ENCODE assay signal across 16 cellular contexts in genomic region chr11:95994340-95994728, GRCh38.
DNase-seq lines count a peak whose midpoint lies in the region; ATAC-seq and TF ChIP-seq lines count a peak whose summit lies in the region.
"Had no signal": no experiment of that assay in that cellular context is flagged by ENCODE, and none has a peak within 500 bp of the region (broad histone marks: within the 10 kb centered on the region; RNA-seq: fewer than 3 reads in every experiment).

No MANE protein-coding gene starts in this region.

- H3K9me3 Mint-ChIP-seq in activated naive CD4-positive, alpha-beta T cell treated with anti-CD3 and anti-CD28 coated beads, Interleukin-2, amount 50 U/mL, for 24 hours = no peaks in the 10 kb centered on the region
- H3K9me3 Mint-ChIP-seq in activated naive CD4-positive, alpha-beta T cell treated with anti-CD3 and anti-CD28 coated beads for 36 hours = no peaks in the 10 kb centered on the region
- no peaks in the 10 kb centered on the region for H3K9me3 Mint-ChIP-seq in central memory CD8-positive, alpha-beta T cell
- no peaks in the 10 kb centered on the region for H3K9me3 Mint-ChIP-seq in naive thymus-derived CD8-positive, alpha-beta T cell
- H3K9me3 Mint-ChIP-seq in type B pancreatic cell = no peaks in the 10 kb centered on the region

- intact Hi-C loops in activated naive CD4-positive, alpha-beta T cell treated with anti-CD3 and anti-CD28 coated beads for 36 hours (cut with micrococcal nuclease) = no loop called here

- no peaks in the 10 kb centered on the region for H3K27me3 Mint-ChIP-seq in activated naive CD4-positive, alpha-beta T cell treated with anti-CD3 and anti-CD28 coated beads, Interleukin-2, amount 50 U/mL, for 24 hours
- H3K27me3 Mint-ChIP-seq in activated naive CD4-positive, alpha-beta T cell treated with anti-CD3 and anti-CD28 coated beads for 36 hours (ENCODE audit: low read depth) = no peaks in the 10 kb centered on the region
- no peaks in the 10 kb centered on the region for H3K27me3 Mint-ChIP-seq in central memory CD8-positive, alpha-beta T cell
- H3K27me3 Mint-ChIP-seq in naive thymus-derived CD8-positive, alpha-beta T cell = no peaks in the 10 kb centered on the region
- H3K27me3 Mint-ChIP-seq in type B pancreatic cell = no peaks in the 10 kb centered on the region

- POLR2A ChIA-PET in naive thymus-derived CD8-positive, alpha-beta T cell (lab: Charles Lee) = no interaction called here

- no peak for DNase-seq in activated naive CD4-positive, alpha-beta T cell treated with anti-CD3 and anti-CD28 coated beads for 36 hours
- DNase-seq in central memory CD8-positive, alpha-beta T cell (ENCODE audit: low spot score in 2 of 2) = no peak
- DNase-seq in naive thymus-derived CD8-positive, alpha-beta T cell = no peak
- no peak for DNase-seq in type B pancreatic cell (ENCODE audit: extremely low spot score, unreplicated experiment)
- DNase-seq in stimulated activated CD4-positive, alpha-beta T cell treated with anti-CD3 and anti-CD28 coated beads, Interleukin-12 subunit alpha, Interleukin-12 subunit beta, amount 100 ng/mL, for 4 hours = no peak
- no peak for DNase-seq in mucosa of gallbladder (ENCODE audit: low spot score)
- DNase-seq: DMS 273 treated with DMSO at 0.1 percent for 48 hours; GDM1; KBM-7; NCI-H1436 treated with DMSO at 0.1 percent for 48 hours; NCI-H526 treated with DMSO at 0.1 percent for 48 hours; NK-92 treated with Interleukin-12 subunit alpha and Interleukin-12 subunit beta, amount 100 ng/mL, for 24 hours; SHP77 treated with DMSO at 0.1 percent for 48 hours had no signal

- CTCF ChIA-PET in activated naive CD4-positive, alpha-beta T cell treated with anti-CD3 and anti-CD28 coated beads for 36 hours (lab: Charles Lee) = interaction anchor here (1.0 to 1.6 kb wide), 3 partner anchors 17 to 400 kb away, joined by 3 to 4 read pairs (median 4); partner anchors contain the start of gene MAML2

- H3K27ac Mint-ChIP-seq in activated naive CD4-positive, alpha-beta T cell treated with anti-CD3 and anti-CD28 coated beads, Interleukin-2, amount 50 U/mL, for 24 hours = peak overlapping the region; percentile 69
- no peak overlapping the region for H3K27ac Mint-ChIP-seq in activated naive CD4-positive, alpha-beta T cell treated with anti-CD3 and anti-CD28 coated beads for 36 hours
- peak overlapping the region; percentile 9 for H3K27ac Mint-ChIP-seq in central memory CD8-positive, alpha-beta T cell (ENCODE audit: low read depth)
- H3K27ac Mint-ChIP-seq in naive thymus-derived CD8-positive, alpha-beta T cell = peak overlapping the region in 9 of 10 donors; percentile 16 to 85 (median 49)
- H3K27ac Mint-ChIP-seq in type B pancreatic cell = peak overlapping the region; percentile 44

- peaks cover 41% of the 10 kb centered on the region for H3K4me1 Mint-ChIP-seq in activated naive CD4-positive, alpha-beta T cell treated with anti-CD3 and anti-CD28 coated beads, Interleukin-2, amount 50 U/mL, for 24 hours
- H3K4me1 Mint-ChIP-seq in activated naive CD4-positive, alpha-beta T cell treated with anti-CD3 and anti-CD28 coated beads for 36 hours (ENCODE audit: low read depth) = peaks cover 7% of the 10 kb centered on the region
- peaks cover 10% of the 10 kb centered on the region for H3K4me1 Mint-ChIP-seq in central memory CD8-positive, alpha-beta T cell
- peaks cover 15 to 45% (median 27%) of the 10 kb centered on the region in 4 donors for H3K4me1 Mint-ChIP-seq in naive thymus-derived CD8-positive, alpha-beta T cell
- peaks cover 29% of the 10 kb centered on the region for H3K4me1 Mint-ChIP-seq in type B pancreatic cell (ENCODE audit: unreplicated experiment)

- ATAC-seq in central memory CD8-positive, alpha-beta T cell (replicated peaks; ENCODE audit: extremely low read depth, poor library complexity, severe bottlenecking) = no peak
- no peak for ATAC-seq in naive thymus-derived CD8-positive, alpha-beta T cell
- no peak for ATAC-seq in HG02885 (IDR thresholded peaks at IDR 0.05; ENCODE audit: poor library complexity, unreplicated experiment)
- ATAC-seq: GM12878 had no signal

- peaks cover 22% of the 10 kb centered on the region for H3K36me3 Mint-ChIP-seq in activated naive CD4-positive, alpha-beta T cell treated with anti-CD3 and anti-CD28 coated beads, Interleukin-2, amount 50 U/mL, for 24 hours
- H3K36me3 Mint-ChIP-seq in activated naive CD4-positive, alpha-beta T cell treated with anti-CD3 and anti-CD28 coated beads for 36 hours (ENCODE audit: low read depth) = peaks cover 16% of the 10 kb centered on the region
- H3K36me3 Mint-ChIP-seq in central memory CD8-positive, alpha-beta T cell (ENCODE audit: insufficient read depth) = peaks cover 8% of the 10 kb centered on the region
- peaks cover 4 to 54% (median 15%) of the 10 kb centered on the region in 3 donors for H3K36me3 Mint-ChIP-seq in naive thymus-derived CD8-positive, alpha-beta T cell
- H3K36me3 Mint-ChIP-seq in type B pancreatic cell = peaks cover 15% of the 10 kb centered on the region

- TF ChIP-seq CTCF in type B pancreatic cell (conservative IDR thresholded peaks at IDR 0.05) = no peak

- H3K4me3 Mint-ChIP-seq in activated naive CD4-positive, alpha-beta T cell treated with anti-CD3 and anti-CD28 coated beads, Interleukin-2, amount 50 U/mL, for 24 hours = no peak overlapping the region
- H3K4me3 Mint-ChIP-seq in activated naive CD4-positive, alpha-beta T cell treated with anti-CD3 and anti-CD28 coated beads for 36 hours = no peak overlapping the region
- no peak overlapping the region for H3K4me3 Mint-ChIP-seq in central memory CD8-positive, alpha-beta T cell
- no peak overlapping the region for H3K4me3 Mint-ChIP-seq in naive thymus-derived CD8-positive, alpha-beta T cell
- H3K4me3 Mint-ChIP-seq in type B pancreatic cell = no peak overlapping the region
